1 cellular context compared by ENCODE assay signal in the genomic region with DNA sequence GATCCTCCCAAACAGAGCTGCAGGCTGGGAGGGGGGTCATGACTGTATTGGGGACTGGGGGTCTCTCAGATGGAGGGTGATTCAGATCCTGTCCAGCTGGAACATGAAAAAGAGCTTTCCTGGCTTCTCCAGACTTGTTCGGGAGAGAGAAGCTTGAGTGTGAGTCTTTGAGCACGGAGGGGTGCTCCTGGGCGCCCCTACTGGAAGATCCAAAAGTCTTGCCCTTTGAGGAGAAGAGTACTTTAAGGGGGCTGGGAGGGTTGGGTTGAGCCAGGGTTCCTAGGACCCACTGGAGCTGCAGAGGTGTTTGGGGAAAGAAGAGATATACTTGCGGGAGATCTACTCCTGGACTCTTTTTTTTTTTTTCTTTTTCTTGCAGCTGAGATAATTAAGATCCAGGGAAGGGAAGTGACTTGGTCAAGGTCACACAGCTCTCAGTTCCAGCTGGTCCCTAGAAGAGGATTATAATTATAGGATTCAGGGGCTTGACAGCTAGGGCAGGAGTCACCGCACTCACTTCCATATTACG.
A peak's percentile ranks its signal among the peaks of the same experiment; 100 is the strongest.
TF ChIP-seq lines count a peak whose summit lies in the region.

No MANE protein-coding gene starts in this region.

TF ChIP-seq in A549, 52 proteins besides CTCF, POLR2A, EP300 and RAD21 (continued from another document):
- TF ChIP-seq REST (IDR thresholded peaks at IDR 0.05) = peak; percentile 88
- 0 out of 2 replicates have a peak, but pooled peaks have one; percentile 37 for TF ChIP-seq TFCP2L1 (CRISPR knock-in tag; IDR thresholded peaks at IDR 0.05)
- TF ChIP-seq HOXA7 (CRISPR knock-in tag; IDR thresholded peaks at IDR 0.05) = no peak
- TF ChIP-seq USF2 (IDR thresholded peaks at IDR 0.05) = no peak
- no peak for TF ChIP-seq EHF (CRISPR knock-in tag; IDR thresholded peaks at IDR 0.05)
- peak; percentile 25; the same call in 1 of the 3 replicates for TF ChIP-seq SMC3 (IDR thresholded peaks at IDR 0.05)
- no peak for TF ChIP-seq E2F6 (IDR thresholded peaks at IDR 0.05; ENCODE audit: borderline replicate concordance, low read depth)
- no peak for TF ChIP-seq CHD4 (IDR thresholded peaks at IDR 0.05; ENCODE audit: borderline replicate concordance)
- TF ChIP-seq ZC3H11A (IDR thresholded peaks at IDR 0.05) = no peak
- no peak for TF ChIP-seq PHF8 (IDR thresholded peaks at IDR 0.05; ENCODE audit: borderline replicate concordance, low read depth)
- no peak for TF ChIP-seq CBX8 (IDR thresholded peaks at IDR 0.05)
- TF ChIP-seq ZFP36 (IDR thresholded peaks at IDR 0.05; ENCODE audit: borderline replicate concordance, partially characterized antibody) = peak; percentile 22
- TF ChIP-seq CHD2 (IDR thresholded peaks at IDR 0.05; ENCODE audit: low read length, partially characterized antibody) = no peak
- TF ChIP-seq, protein P1, sequence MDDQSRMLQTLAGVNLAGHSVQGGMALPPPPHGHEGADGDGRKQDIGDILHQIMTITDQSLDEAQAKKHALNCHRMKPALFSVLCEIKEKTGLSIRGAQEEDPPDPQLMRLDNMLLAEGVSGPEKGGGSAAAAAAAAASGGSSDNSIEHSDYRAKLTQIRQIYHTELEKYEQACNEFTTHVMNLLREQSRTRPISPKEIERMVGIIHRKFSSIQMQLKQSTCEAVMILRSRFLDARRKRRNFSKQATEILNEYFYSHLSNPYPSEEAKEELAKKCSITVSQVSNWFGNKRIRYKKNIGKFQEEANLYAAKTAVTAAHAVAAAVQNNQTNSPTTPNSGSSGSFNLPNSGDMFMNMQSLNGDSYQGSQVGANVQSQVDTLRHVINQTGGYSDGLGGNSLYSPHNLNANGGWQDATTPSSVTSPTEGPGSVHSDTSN (IDR thresholded peaks at IDR 0.05) = no peak
- TF ChIP-seq NPAS2 (CRISPR knock-in tag; IDR thresholded peaks at IDR 0.05; ENCODE audit: borderline replicate concordance) = no peak
- 0 out of 2 replicates have a peak, but pooled peaks have one; percentile 25 for TF ChIP-seq HDAC2 (IDR thresholded peaks at IDR 0.05)
- no peak for TF ChIP-seq MAZ (IDR thresholded peaks at IDR 0.05; ENCODE audit: borderline replicate concordance, low read depth, low read length)
- no peak for TF ChIP-seq FOXS1 (CRISPR knock-in tag; IDR thresholded peaks at IDR 0.05)
- no peak for TF ChIP-seq FOSB (CRISPR knock-in tag; IDR thresholded peaks at IDR 0.05)
- TF ChIP-seq ZSCAN20 (CRISPR knock-in tag; IDR thresholded peaks at IDR 0.05) = no peak
- no peak for TF ChIP-seq CEBPB (IDR thresholded peaks at IDR 0.05)
- peak; percentile 88; the same call in 1 of the 2 replicates for TF ChIP-seq KDM1A (IDR thresholded peaks at IDR 0.05; ENCODE audit: low read depth)
- TF ChIP-seq SREBF2 (IDR thresholded peaks at IDR 0.05) = no peak
- no peak for TF ChIP-seq FOSL2 (IDR thresholded peaks at IDR 0.05)
- no peak for TF ChIP-seq FOSL2 (CRISPR knock-in tag; IDR thresholded peaks at IDR 0.05)
